24 cellular contexts compared by ENCODE assay signal in the genomic region with DNA sequence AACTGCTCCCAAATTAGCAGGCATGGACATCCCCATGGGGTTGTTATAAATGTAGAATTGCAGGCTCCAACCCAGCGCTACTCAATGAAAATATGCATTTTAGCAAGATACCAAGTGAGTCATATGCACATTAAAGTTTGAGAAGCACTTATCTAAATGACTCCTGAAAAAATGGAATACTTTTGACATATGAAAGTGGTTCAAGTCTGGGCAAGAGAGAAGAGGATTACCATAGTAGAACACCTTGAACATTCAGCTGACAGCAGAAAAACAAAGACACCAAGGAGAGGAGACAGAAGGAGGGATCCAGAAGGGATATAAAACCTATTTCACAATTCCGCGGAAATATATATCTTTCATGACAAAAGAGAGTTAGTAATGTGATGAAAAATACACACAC.
"Had no signal": no experiment of that assay in that cellular context is flagged by ENCODE, and none has a peak within 500 bp of the region (broad histone marks: within the 10 kb centered on the region; RNA-seq: fewer than 3 reads in every experiment).

No MANE protein-coding gene starts in this region.

- H3K27ac ChIP-seq: hepatocyte, left ventricle myocardium inferior, ovary, right atrium auricular region, skin epidermis, stomach, thoracic aorta, tibial artery, upper lobe of right lung had no signal

- ATAC-seq: natural killer cell treated with Interleukin-12 subunit alpha and Interleukin-12 subunit beta and Interleukin-15 and Interleukin-18, amount 100 ng/mL, for 72 hours; sciatic nerve; stimulated activated naive B cell treated with anti-CD40 and anti-IgM and Interleukin-4, amounts not matched to agents 10 μg/mL and 1 μg/mL and 100 μg/mL, for 72 hours; stimulated activated naive CD8-positive, alpha-beta T cell treated with anti-CD3 and anti-CD28 coated beads, Interleukin-15, Interleukin-2, amounts not matched to agents 100 U/mL and 50 U/mL, for 24 hours; upper lobe of right lung had no signal

- H3K27me3 Mint-ChIP-seq: naive B cell; natural killer cell treated with Interleukin-12 subunit alpha and Interleukin-12 subunit beta and Interleukin-15 and Interleukin-18, amount 100 ng/mL, for 72 hours; progenitor cell of endocrine pancreas; stimulated activated naive B cell treated with anti-CD40 and anti-IgM and Interleukin-4, amounts not matched to agents 10 μg/mL and 1 μg/mL and 100 μg/mL, for 72 hours had no signal

- H3K4me1 Mint-ChIP-seq: naive B cell; stimulated activated naive B cell treated with anti-CD40 and anti-IgM and Interleukin-4, amounts not matched to agents 10 μg/mL and 1 μg/mL and 100 μg/mL, for 72 hours had no signal

- H3K27ac Mint-ChIP-seq: mesothelial cell of epicardium; naive B cell; natural killer cell treated with Interleukin-12 subunit alpha and Interleukin-12 subunit beta and Interleukin-15 and Interleukin-18, amount 100 ng/mL, for 72 hours; progenitor cell of endocrine pancreas; stimulated activated naive B cell treated with anti-CD40 and anti-IgM and Interleukin-4, amounts not matched to agents 10 μg/mL and 1 μg/mL and 100 μg/mL, for 72 hours had no signal

- H3K4me3 ChIP-seq: hepatocyte, left ventricle myocardium inferior, lung, ovary, right atrium auricular region, skin epidermis, stomach, thoracic aorta, tibial artery, upper lobe of right lung had no signal

- H3K9me3 ChIP-seq: left ventricle myocardium inferior, ovary, right atrium auricular region, stomach, thoracic aorta, tibial artery, upper lobe of right lung had no signal

- H3K4me3 Mint-ChIP-seq: mesothelial cell of epicardium; naive B cell; natural killer cell treated with Interleukin-12 subunit alpha and Interleukin-12 subunit beta and Interleukin-15 and Interleukin-18, amount 100 ng/mL, for 72 hours; stimulated activated naive B cell treated with anti-CD40 and anti-IgM and Interleukin-4, amounts not matched to agents 10 μg/mL and 1 μg/mL and 100 μg/mL, for 72 hours had no signal

- H3K36me3 Mint-ChIP-seq: mesothelial cell of epicardium; naive B cell; natural killer cell treated with Interleukin-12 subunit alpha and Interleukin-12 subunit beta and Interleukin-15 and Interleukin-18, amount 100 ng/mL, for 72 hours; stimulated activated naive B cell treated with anti-CD40 and anti-IgM and Interleukin-4, amounts not matched to agents 10 μg/mL and 1 μg/mL and 100 μg/mL, for 72 hours had no signal

- DNase-seq: islet precursor cell; left ventricle myocardium inferior; mesendoderm; naive B cell; ovary; stimulated activated CD4-positive, alpha-beta T cell treated with anti-CD3 and anti-CD28 coated beads, Interleukin-12 subunit alpha, Interleukin-12 subunit beta, amount 100 ng/mL, for 4 hours; stimulated activated CD4-positive, alpha-beta T cell treated with anti-CD3 and anti-CD28 coated beads, Interleukin-15, amount 100 ng/mL, for 24 hours; stimulated activated CD4-positive, alpha-beta T cell treated with anti-CD3 and anti-CD28 coated beads, Interleukin-2, amount 100 ng/mL, for 24 hours; stimulated activated CD4-positive, alpha-beta T cell treated with anti-CD3 and anti-CD28 coated beads, Interleukin-4, amount 100 ng/mL, for 1 hour; stimulated activated naive B cell treated with anti-CD40 and anti-IgM and Interleukin-4, amounts not matched to agents 10 μg/mL and 1 μg/mL and 100 μg/mL, for 72 hours; stimulated activated naive CD8-positive, alpha-beta T cell treated with anti-CD3 and anti-CD28 coated beads, Interleukin-15, Interleukin-2, amounts not matched to agents 100 U/mL and 50 U/mL, for 24 hours; stomach; tibial artery; trophoblast cell; upper lobe of right lung had no signal

- H3K9me3 Mint-ChIP-seq: mesothelial cell of epicardium; stimulated activated naive B cell treated with anti-CD40 and anti-IgM and Interleukin-4, amounts not matched to agents 10 μg/mL and 1 μg/mL and 100 μg/mL, for 72 hours had no signal

- H3K4me1 ChIP-seq: left ventricle myocardium inferior, right atrium auricular region, stomach, tibial artery, upper lobe of right lung had no signal

- H3K27me3 ChIP-seq: hepatocyte, ovary, right atrium auricular region, stomach, tibial artery, upper lobe of right lung had no signal

- H3K36me3 ChIP-seq: left ventricle myocardium inferior, ovary, right atrium auricular region, stomach, thoracic aorta, tibial artery, upper lobe of right lung had no signal
